Comparison of ENCODE assay signal across 19 cellular contexts in genomic region chr18:21458788-21459187, GRCh38.
"Had no signal": no experiment of that assay in that cellular context is flagged by ENCODE, and none has a peak within 500 bp of the region (broad histone marks: within the 10 kb centered on the region; RNA-seq: fewer than 3 reads in every experiment).

No MANE protein-coding gene starts in this region.

- H3K4me3 ChIP-seq: adrenal gland, breast epithelium, left lung, spleen, upper lobe of right lung had no signal

- H3K36me3 Mint-ChIP-seq: activated naive CD4-positive, alpha-beta T cell treated with anti-CD3 and anti-CD28 coated beads, Interleukin-2, amount 50 U/mL, for 72 hours had no signal

- H3K36me3 ChIP-seq: adrenal gland, breast epithelium, left lung, spleen, upper lobe of right lung had no signal

- H3K27ac ChIP-seq: adrenal gland, breast epithelium, left lung, parathyroid adenoma, spleen, upper lobe of right lung had no signal

- ATAC-seq: activated CD8-positive, alpha-beta T cell treated with anti-CD3 and anti-CD28 coated beads, Interleukin-2, amount 10 ng/mL, durations not matched to agents 7 days and 5 days; activated naive CD4-positive, alpha-beta T cell treated with anti-CD3 and anti-CD28 coated beads, Interleukin-2, amount 50 U/mL, for 72 hours; left lung; upper lobe of right lung had no signal

- H3K9me3 Mint-ChIP-seq: activated naive CD4-positive, alpha-beta T cell treated with anti-CD3 and anti-CD28 coated beads, Interleukin-2, amount 50 U/mL, for 72 hours; nephron had no signal

- H3K4me1 ChIP-seq: adrenal gland, breast epithelium, left lung, parathyroid adenoma, spleen, upper lobe of right lung had no signal

- DNase-seq: activated CD4-positive, alpha-beta T cell treated with anti-CD3 and anti-CD28 coated beads for 1 hour; activated CD4-positive, alpha-beta T cell treated with anti-CD3 and anti-CD28 coated beads, Interleukin-2, amount 50 U/mL, for 1 hour; activated CD8-positive, alpha-beta T cell treated with anti-CD3 and anti-CD28 coated beads, Interleukin-2, amount 10 ng/mL, durations not matched to agents 7 days and 5 days; activated T-cell treated with anti-CD3 and anti-CD28 coated beads, Interleukin-2, amount 50 U/mL, for 1 hour; foreskin fibroblast; kidney glomerular epithelial cell; left lung; mammary epithelial cell; spleen; stimulated activated CD4-positive, alpha-beta T cell treated with anti-CD3 and anti-CD28 coated beads, Interleukin-4, amount 100 ng/mL, for 1 hour; stimulated activated naive CD4-positive, alpha-beta T cell; T-helper 1 cell; T-helper 9 cell; upper lobe of right lung had no signal

- H3K4me3 Mint-ChIP-seq: activated CD8-positive, alpha-beta T cell treated with anti-CD3 and anti-CD28 coated beads, Interleukin-2, amount 10 ng/mL, durations not matched to agents 7 days and 5 days; nephron had no signal

- H3K27ac Mint-ChIP-seq: activated CD8-positive, alpha-beta T cell treated with anti-CD3 and anti-CD28 coated beads, Interleukin-2, amount 10 ng/mL, durations not matched to agents 7 days and 5 days; activated naive CD4-positive, alpha-beta T cell treated with anti-CD3 and anti-CD28 coated beads, Interleukin-2, amount 50 U/mL, for 72 hours; nephron had no signal

- H3K9me3 ChIP-seq: adrenal gland, breast epithelium, left lung, spleen, upper lobe of right lung had no signal

- H3K27me3 ChIP-seq: adrenal gland, breast epithelium, left lung, spleen, upper lobe of right lung had no signal
